ENCODE assay signal across 1 cellular context in genomic region chr12:109519787-109520186, GRCh38.
TF ChIP-seq lines count a peak whose summit lies in the region.

No MANE protein-coding gene starts in this region.

TF ChIP-seq in HepG2, 621 proteins besides CTCF, POLR2A, EP300 and RAD21:
- TF ChIP-seq ZNF331 (CRISPR knock-in tag; IDR thresholded peaks at IDR 0.05), result no peak
- TF ChIP-seq POGK (CRISPR knock-in tag; conservative IDR thresholded peaks at IDR 0.05), result no peak
- TF ChIP-seq ZSCAN20 (CRISPR knock-in tag; IDR thresholded peaks at IDR 0.05; ENCODE audit: borderline replicate concordance), result no peak
- no peak for TF ChIP-seq ZNF7 (CRISPR knock-in tag; IDR thresholded peaks at IDR 0.05)
- TF ChIP-seq ZNF329 (CRISPR knock-in tag; IDR thresholded peaks at IDR 0.05; ENCODE audit: low read depth), result no peak
- no peak for TF ChIP-seq MYPOP (CRISPR knock-in tag; IDR thresholded peaks at IDR 0.05)
- TF ChIP-seq ZNF468 (CRISPR knock-in tag; IDR thresholded peaks at IDR 0.05), result no peak
- TF ChIP-seq AFF4 (CRISPR knock-in tag; IDR thresholded peaks at IDR 0.05), result no peak
- no peak for TF ChIP-seq HNF4A (CRISPR knock-in tag; IDR thresholded peaks at IDR 0.05)
- no peak for TF ChIP-seq CHCHD3 (CRISPR knock-in tag; IDR thresholded peaks at IDR 0.05)
- no peak for TF ChIP-seq U2AF1 (optimal IDR thresholded peaks at IDR 0.05; ENCODE audit: low read depth, low read length)
- TF ChIP-seq TERF1 (CRISPR knock-in tag; IDR thresholded peaks at IDR 0.05), result no peak
- no peak for TF ChIP-seq GATAD2A (CRISPR knock-in tag; IDR thresholded peaks at IDR 0.05)
- no peak for TF ChIP-seq SIN3B (IDR thresholded peaks at IDR 0.05; ENCODE audit: low read length)
- TF ChIP-seq CBX2 (IDR thresholded peaks at IDR 0.05; ENCODE audit: low read depth, low read length), result no peak
- TF ChIP-seq CBX2 (CRISPR knock-in tag; IDR thresholded peaks at IDR 0.05; ENCODE audit: low read depth), result no peak
- no peak for TF ChIP-seq DMTF1 (CRISPR knock-in tag; IDR thresholded peaks at IDR 0.05)
- TF ChIP-seq ZNF572 (CRISPR knock-in tag; IDR thresholded peaks at IDR 0.05), result no peak
- TF ChIP-seq ZNF709 (CRISPR knock-in tag; IDR thresholded peaks at IDR 0.05), result no peak
- TF ChIP-seq ELF1 (CRISPR knock-in tag; IDR thresholded peaks at IDR 0.05), result no peak
